26 cellular contexts compared by ENCODE assay signal in genomic region chr3:108178676-108179075, GRCh38. TPM values are rescaled to one million over a fixed set of nuclear protein-coding genes. Genes with fewer than 3 reads are reported as not detected.
DNase-seq lines count a peak whose midpoint lies in the region; ATAC-seq, FAIRE-seq and TF ChIP-seq lines count a peak whose summit lies in the region.
"Had no signal": no experiment of that assay in that cellular context is flagged by ENCODE, and none has a peak within 500 bp of the region (broad histone marks: within the 10 kb centered on the region; RNA-seq: fewer than 3 reads in every experiment).

No MANE protein-coding gene starts in this region.

- no peaks in the 10 kb centered on the region for H3K36me3 Mint-ChIP-seq in H9 (ENCODE audit: insufficient read depth in 1 of 3, low read depth in 3 of 3)
- peaks cover 17% of the 10 kb centered on the region for H3K36me3 Mint-ChIP-seq in activated T-cell treated with anti-CD3 and anti-CD28 coated beads, Interleukin-2, amount 50 U/mL, for 4 hours (ENCODE audit: insufficient read depth)
- H3K36me3 Mint-ChIP-seq: natural killer cell had no signal

- no peaks in the 10 kb centered on the region for H4K20me1 ChIP-seq in H9 (ENCODE audit: control insufficient read depth, insufficient read depth, insufficient read length)

- H2BK15ac ChIP-seq in H9 (ENCODE audit: low read depth, low read length), result no peak overlapping the region

- H3K23me2 ChIP-seq in H9 (ENCODE audit: insufficient read length, low read depth, low read length, poor library complexity, severe bottlenecking), result no peaks in the 10 kb centered on the region

- H4K8ac ChIP-seq in H9 (replicated peaks; ENCODE audit: insufficient read length, low read depth, low read length), result no peak overlapping the region

- no peak for FAIRE-seq in HTR-8/SVneo (lab: Jason Lieb, UNC)
- FAIRE-seq: H1, HepG2, TTC549 had no signal

- H3K18ac ChIP-seq in H9 (ENCODE audit: insufficient read length, low read depth, low read length), result no peak overlapping the region

- H3K27ac Mint-ChIP-seq in H9, result peak overlapping the region in 2 of 3 experiments; percentile 28 to 49; a peak in 3 of 7 replicates
- H3K27ac Mint-ChIP-seq: activated CD8-positive, alpha-beta T cell treated with anti-CD3 and anti-CD28 coated beads for 36 hours; activated naive CD8-positive, alpha-beta T cell treated with anti-CD3 and anti-CD28 coated beads, Interleukin-2, amount 50 U/mL, for 24 hours; CD8-positive, alpha-beta T cell; natural killer cell had no signal

- H2BK20ac ChIP-seq in H9 (ENCODE audit: low read depth, low read length, poor library complexity, severe bottlenecking), result no peak overlapping the region

- H3K79me2 ChIP-seq in H9 (ENCODE audit: insufficient read depth, low read length), result no peaks in the 10 kb centered on the region

- no peak overlapping the region for H4K5ac ChIP-seq in H9 (ENCODE audit: insufficient read length, low read depth, low read length)

- no peaks in the 10 kb centered on the region for H3K9me3 ChIP-seq in H9 (ENCODE audit: control insufficient read depth, low read depth, low read length)
- H3K9me3 ChIP-seq: gastroesophageal sphincter, sigmoid colon, stomach, transverse colon had no signal

- no peaks in the 10 kb centered on the region for H3K9me3 Mint-ChIP-seq in H9
- H3K9me3 Mint-ChIP-seq in activated T-cell treated with anti-CD3 and anti-CD28 coated beads, Interleukin-2, amount 50 U/mL, for 4 hours, result no peaks in the 10 kb centered on the region
- H3K9me3 Mint-ChIP-seq: activated CD8-positive, alpha-beta T cell treated with anti-CD3 and anti-CD28 coated beads for 36 hours; activated naive CD8-positive, alpha-beta T cell treated with anti-CD3 and anti-CD28 coated beads, Interleukin-2, amount 50 U/mL, for 24 hours; CD8-positive, alpha-beta T cell; natural killer cell had no signal

- H3K4me3 ChIP-seq in fibroblast of mammary gland (ENCODE audit: control insufficient read depth, low read depth, low read length), result no peak overlapping the region
- H3K4me3 ChIP-seq in retinal pigment epithelial cell (ENCODE audit: low read length), result no peak overlapping the region
- H3K4me3 ChIP-seq: gastroesophageal sphincter, sigmoid colon, stomach, transverse colon had no signal

- H3K4me3 Mint-ChIP-seq in H9, result no peak overlapping the region
- no peak overlapping the region for H3K4me3 Mint-ChIP-seq in activated T-cell treated with anti-CD3 and anti-CD28 coated beads, Interleukin-2, amount 50 U/mL, for 4 hours
- H3K4me3 Mint-ChIP-seq: activated CD8-positive, alpha-beta T cell treated with anti-CD3 and anti-CD28 coated beads for 36 hours; activated naive CD8-positive, alpha-beta T cell treated with anti-CD3 and anti-CD28 coated beads, Interleukin-2, amount 50 U/mL, for 24 hours; CD8-positive, alpha-beta T cell; natural killer cell had no signal

- H3K14ac ChIP-seq in H9 (ENCODE audit: insufficient read depth, low read length), result no peak overlapping the region

- no peak overlapping the region for H3K23ac ChIP-seq in H9 (ENCODE audit: insufficient read length, low read depth, low read length)

- no peak overlapping the region for H3K56ac ChIP-seq in H9 (ENCODE audit: insufficient read length, low read depth, low read length)

- no peak overlapping the region for H4K91ac ChIP-seq in H9 (ENCODE audit: insufficient read length, low read depth, low read length)

- no peak for ATAC-seq in activated T-cell treated with anti-CD3 and anti-CD28 coated beads, Interleukin-2, amount 50 U/mL, for 4 hours
- ATAC-seq: activated CD8-positive, alpha-beta T cell treated with anti-CD3 and anti-CD28 coated beads for 36 hours; activated naive CD8-positive, alpha-beta T cell treated with anti-CD3 and anti-CD28 coated beads, Interleukin-2, amount 50 U/mL, for 24 hours; CD8-positive, alpha-beta T cell; gastroesophageal sphincter; HepG2; left ventricle myocardium superior; natural killer cell had no signal

- H2AK5ac ChIP-seq in H9 (ENCODE audit: insufficient read length, low read length), result no peak overlapping the region

- no peak overlapping the region for H3K9ac ChIP-seq in H9 (ENCODE audit: extremely low read depth, insufficient read length, low read length)

- no peaks in the 10 kb centered on the region for H3K4me1 ChIP-seq in H9 (ENCODE audit: insufficient read depth, low read length)

- peaks cover 15 to 19% of the 10 kb centered on the region in 2 experiments for H3K4me1 Mint-ChIP-seq in H9
- peaks cover 32% of the 10 kb centered on the region for H3K4me1 Mint-ChIP-seq in activated T-cell treated with anti-CD3 and anti-CD28 coated beads, Interleukin-2, amount 50 U/mL, for 4 hours (ENCODE audit: low read depth)

- no peak overlapping the region for H3T11ph ChIP-seq in H9 (ENCODE audit: low read length)

- H3K79me1 ChIP-seq in H9 (ENCODE audit: insufficient read depth, low read depth, low read length, poor library complexity, severe bottlenecking), result no peaks in the 10 kb centered on the region

- H2AFZ ChIP-seq in H9 (ENCODE audit: low read length), result no peak overlapping the region

- no CpG with 5 or more reads among the region's 1 CpG for WGBS in H9 (ENCODE audit: extremely low coverage, insufficient read length, low lambda C conversion rate)

- H2BK120ac ChIP-seq in H9 (ENCODE audit: low read depth, low read length, poor library complexity, severe bottlenecking), result no peak overlapping the region

- H3K27ac ChIP-seq in H9 (ENCODE audit: insufficient read length, low read depth, low read length) (no peak overlapping the region), substantia nigra (ENCODE audit: low read depth, low read length, poor library complexity, severe bottlenecking) (no peak overlapping the region)
- H3K27ac ChIP-seq: gastroesophageal sphincter, sigmoid colon, stomach, transverse colon had no signal

- H2BK5ac ChIP-seq in H9 (ENCODE audit: insufficient read length, low read length), result no peak overlapping the region

- DNase-seq in H9 (no peak), amniotic epithelial cell (ENCODE audit: low read depth) (peak; percentile 29), fibroblast of mammary gland (ENCODE audit: low read depth) (peak; percentile 48), retinal pigment epithelial cell (ENCODE audit: low read depth) (peak; percentile 8), substantia nigra (lab: John Stamatoyannopoulos, UW) (no peak), HTR-8/SVneo (ENCODE audit: insufficient read length, low spot score) (no peak)
- DNase-seq in activated T-cell treated with anti-CD3 and anti-CD28 coated beads, Interleukin-2, amount 50 U/mL, for 4 hours, result no peak
- DNase-seq: activated CD4-positive, CD25-positive, alpha-beta regulatory T cell treated with anti-CD3 and anti-CD28 coated beads, Interleukin-2, amount 50 U/mL, for 72 hours; activated CD8-positive, alpha-beta T cell treated with anti-CD3 and anti-CD28 coated beads for 36 hours; activated gamma-delta T cell treated with Interleukin-2 at 50 U/mL for 16 hours; activated naive CD8-positive, alpha-beta T cell treated with anti-CD3 and anti-CD28 coated beads, Interleukin-2, amount 50 U/mL, for 24 hours; CD8-positive, alpha-beta T cell; GF-D8; hypothalamus; left ventricle myocardium superior; natural killer cell; NCI-H1048; NCI-H187; NCI-H526 treated with DMSO at 0.1 percent for 48 hours; sigmoid colon; stomach; transverse colon had no signal

- H2BK12ac ChIP-seq in H9 (ENCODE audit: insufficient read length, low read depth, low read length), result no peak overlapping the region

- TF ChIP-seq CTCF in H9 (conservative IDR thresholded peaks at IDR 0.05) (no peak), fibroblast of mammary gland (conservative IDR thresholded peaks at IDR 0.05; ENCODE audit: control insufficient read depth, insufficient read depth, low read depth, low read length) (no peak), retinal pigment epithelial cell (conservative IDR thresholded peaks at IDR 0.05; ENCODE audit: low read depth, low read length) (no peak)

- no peaks in the 10 kb centered on the region for H3K27me3 Mint-ChIP-seq in H9 (ENCODE audit: low read depth)
- no peaks in the 10 kb centered on the region for H3K27me3 Mint-ChIP-seq in activated T-cell treated with anti-CD3 and anti-CD28 coated beads, Interleukin-2, amount 50 U/mL, for 4 hours (ENCODE audit: low read depth)
- H3K27me3 Mint-ChIP-seq: activated CD8-positive, alpha-beta T cell treated with anti-CD3 and anti-CD28 coated beads for 36 hours; activated naive CD8-positive, alpha-beta T cell treated with anti-CD3 and anti-CD28 coated beads, Interleukin-2, amount 50 U/mL, for 24 hours had no signal

- H3K4me2 ChIP-seq in H9 (ENCODE audit: insufficient read depth, insufficient read length, low read length), result no peak overlapping the region

- H3K27me3 ChIP-seq in H9 (ENCODE audit: insufficient read depth, low read length), result no peaks in the 10 kb centered on the region
- H3K27me3 ChIP-seq: gastroesophageal sphincter, sigmoid colon, stomach, transverse colon had no signal

- no peak overlapping the region for H3K4ac ChIP-seq in H9 (ENCODE audit: low read depth, low read length)

RNA-seq across cellular contexts. Expression of gene IFT57, which starts 43.5 kb away (rescaled TPM):
- total RNA-seq in H9 (2021), result 21.4 and 21.9 TPM in 2 replicates
- total RNA-seq in activated T-cell treated with anti-CD3 and anti-CD28 coated beads, Interleukin-2, amount 50 U/mL, for 4 hours, result 10 to 100 TPM; 31.5 to 46.6 (median 38.4) TPM

Comparison
In these comparisons a context has a peak if more than half of its experiments do, and no peak if none do; other contexts are left out.
1. DNase-seq: peak in amniotic epithelial cell (single experiment), fibroblast of mammary gland (single experiment) and retinal pigment epithelial cell (single experiment); none in H9 (single experiment), activated T-cell treated with anti-CD3 and anti-CD28 coated beads, Interleukin-2, amount 50 U/mL, for 4 hours (single experiment), substantia nigra (0 of 49) and HTR-8/SVneo (single experiment).